Comparison of ENCODE assay signal across 34 cellular contexts in the genomic region with DNA sequence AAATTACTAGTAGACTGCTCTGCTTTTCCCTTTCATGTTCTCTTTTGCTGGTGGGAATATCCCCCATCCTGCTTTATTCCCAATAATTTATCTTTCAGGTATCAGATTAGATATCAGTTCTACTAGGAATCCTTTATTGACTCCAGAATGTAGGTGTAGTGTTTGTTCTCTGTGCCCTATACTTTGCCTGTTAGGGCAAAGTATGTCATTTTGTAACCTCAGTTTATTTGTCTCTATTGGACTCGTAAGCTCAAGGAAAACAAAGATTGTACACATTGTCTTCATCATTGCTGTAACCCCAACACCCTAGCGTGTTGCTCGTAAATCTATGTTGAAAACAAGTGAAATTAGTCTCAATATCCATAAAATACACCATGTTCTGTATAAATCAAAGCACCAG.
"Had no signal": no experiment of that assay in that cellular context is flagged by ENCODE, and none has a peak within 500 bp of the region (broad histone marks: within the 10 kb centered on the region; RNA-seq: fewer than 3 reads in every experiment).

No MANE protein-coding gene starts in this region.

- ATAC-seq: activated naive CD4-positive, alpha-beta T cell treated with anti-CD3 and anti-CD28 coated beads, Interleukin-2, amount 50 U/mL, for 72 hours; activated naive CD8-positive, alpha-beta T cell treated with anti-CD3 and anti-CD28 coated beads, Interleukin-2, amount 50 U/mL, for 24 hours; activated T-cell treated with anti-CD3 and anti-CD28 coated beads, Interleukin-2, amount 50 U/mL, for 4 hours; activated T-cell treated with anti-CD3 and anti-CD28 coated beads, Interleukin-2, amount 50 U/mL, for 72 hours; activated T-helper 17 cell treated with anti-CD3 and anti-CD28 coated beads, Interleukin-2, amount 50 U/mL, for 72 hours; body of pancreas had no signal

- H3K27ac ChIP-seq: adrenal gland, ascending aorta, body of pancreas, brain microvascular endothelial cell, breast epithelium, cardiac muscle cell had no signal

- H3K4me3 ChIP-seq: adrenal gland, ascending aorta, body of pancreas, breast epithelium, cardiac muscle cell had no signal

- H3K36me3 ChIP-seq: adrenal gland, ascending aorta, brain microvascular endothelial cell, breast epithelium, cardiac muscle cell had no signal

- FAIRE-seq: astrocyte, bronchial epithelial cell had no signal

- H3K27me3 ChIP-seq: adrenal gland, ascending aorta, body of pancreas, brain microvascular endothelial cell, breast epithelium, cardiac muscle cell had no signal

- DNase-seq: activated effector memory CD4-positive, alpha-beta T cell treated with anti-CD3 and anti-CD28 coated beads, Interleukin-2, amount 50 U/mL, for 16 hours; activated effector memory CD4-positive, alpha-beta T cell treated with Interleukin-2 at 50 U/mL for 16 hours; activated gamma-delta T cell; activated gamma-delta T cell treated with Interleukin-2 at 50 U/mL for 16 hours; activated naive CD4-positive, alpha-beta T cell; activated naive CD4-positive, alpha-beta T cell treated with anti-CD3 and anti-CD28 coated beads for 36 hours; activated naive CD4-positive, alpha-beta T cell treated with anti-CD3 and anti-CD28 coated beads, Interleukin-2, amount 10 ng/mL, durations not matched to agents 7 days and 5 days; activated naive CD4-positive, alpha-beta T cell treated with anti-CD3 and anti-CD28 coated beads, Interleukin-2, amount 50 U/mL, for 16 hours; activated naive CD4-positive, alpha-beta T cell treated with Interleukin-2 at 50 U/mL for 16 hours; activated naive CD8-positive, alpha-beta T cell treated with anti-CD3 and anti-CD28 coated beads for 36 hours; activated naive CD8-positive, alpha-beta T cell treated with anti-CD3 and anti-CD28 coated beads, Interleukin-2, amount 10 ng/mL, durations not matched to agents 7 days and 5 days; activated naive CD8-positive, alpha-beta T cell treated with anti-CD3 and anti-CD28 coated beads, Interleukin-2, amount 50 U/mL, for 24 hours; activated T-cell treated with anti-CD3 and anti-CD28 coated beads, Interleukin-2, amount 50 U/mL, for 1 hour; activated T-cell treated with anti-CD3 and anti-CD28 coated beads, Interleukin-2, amount 50 U/mL, for 24 hours; activated T-cell treated with anti-CD3 and anti-CD28 coated beads, Interleukin-2, amount 50 U/mL, for 4 hours; activated T-cell treated with anti-CD3 and anti-CD28 coated beads, Interleukin-2, amount 50 U/mL, for 48 hours; activated T-cell treated with anti-CD3 and anti-CD28 coated beads, Interleukin-2, amount 50 U/mL, for 72 hours; adrenal gland; amniotic stem cell; amygdala; anterior cingulate cortex; aorta; body of pancreas; brain microvascular endothelial cell; caudate nucleus; central memory CD4-positive, alpha-beta T cell; cerebellar nuclear complex had no signal

- H3K4me1 ChIP-seq: ascending aorta, body of pancreas, breast epithelium had no signal

- H3K9me3 ChIP-seq: body of pancreas had no signal
